ENCODE assay signal across 8 cellular contexts in genomic region chr19:1566392-1567115, GRCh38. TPM values are rescaled to one million over a fixed set of nuclear protein-coding genes. Genes with fewer than 3 reads are reported as not detected.
DNase-seq lines count a peak whose midpoint lies in the region; ATAC-seq, FAIRE-seq and TF ChIP-seq lines count a peak whose summit lies in the region.

No MANE protein-coding gene starts in this region.

- DNase-seq in HCEC 1CT (peak; percentile 74), PC-9 (peak in 1 of 2 experiments; percentile 70), endothelial cell of umbilical vein (ENCODE audit: low read depth, low spot score) (peak; percentile 81), ureter (ENCODE audit: low spot score) (peak; percentile 77), GM19239 (ENCODE audit: insufficient read length, low spot score) (no peak)

- H3K36me3 ChIP-seq in PC-9 (ENCODE audit: low read depth), result no peaks in the 10 kb centered on the region
- H3K36me3 ChIP-seq in endothelial cell of umbilical vein (ENCODE audit: control insufficient read depth in 2 of 2, extremely low read depth in 1 of 2, insufficient read depth in 2 of 2, low read length in 2 of 2), result peaks cover 3 to 4% of the 10 kb centered on the region in 2 experiments
- H3K36me3 ChIP-seq in mesodermal cell (ENCODE audit: control insufficient read depth, insufficient read depth, low read length), result peaks cover 41% of the 10 kb centered on the region

- peak overlapping the region; percentile 100 for H3K9ac ChIP-seq in endothelial cell of umbilical vein (replicated peaks; ENCODE audit: extremely low read depth, insufficient read depth, low read length)

- H2AFZ ChIP-seq in PC-9, result no peak overlapping the region
- no peak overlapping the region for H2AFZ ChIP-seq in endothelial cell of umbilical vein (ENCODE audit: low read depth, low read length)

- H3K79me2 ChIP-seq in PC-9 (ENCODE audit: low read depth) (0 out of 2 replicates have a peak, but pooled peaks cover 8% of the 10 kb centered on the region), endothelial cell of umbilical vein (ENCODE audit: control insufficient read depth, insufficient read depth, low read length) (peaks cover 55% of the 10 kb centered on the region)

- dilution Hi-C loops in endothelial cell of umbilical vein (cut with MboI; ENCODE audit: extremely low pct_ligation_motif_present, low sequenced_read_pairs), result no loop called here

- TF ChIP-seq POLR2A in endothelial cell of umbilical vein (IDR thresholded peaks at IDR 0.05; ENCODE audit: low read depth, low read length), result peak; percentile 96

- POLR2A ChIA-PET in PC-9 (lab: Charles Lee; ENCODE audit: unreplicated experiment) (interaction anchor here (0.6 kb wide), 1 partner anchor 466 kb away, joined by 3 read pairs; no protein-coding TSS in a partner anchor), endothelial cell of umbilical vein (lab: Charles Lee) (interaction anchor here (1.0 to 1.4 kb wide), 3 partner anchors 15 to 27 kb away, joined by 3 to 6 read pairs (median 4); no protein-coding TSS in a partner anchor)

- intact Hi-C loops in PC-9 (cut with micrococcal nuclease; ENCODE audit: unreplicated experiment) (no loop called here), endothelial cell of umbilical vein (cut with micrococcal nuclease) (loop anchor here (2.0 kb wide), 2 partner anchors 26 to 86 kb away; partner anchors contain the start of genes MBD3 and TCF3)

- no TSS peak for BruUV-seq in PC-9 (replicated peaks; lab: Mats Ljungman, UMichigan)
- TSS peak; percentile 87 for BruUV-seq in endothelial cell of umbilical vein (replicated peaks; lab: Mats Ljungman, UMichigan)

- no peak overlapping the region for H3K27ac ChIP-seq in PC-9
- H3K27ac ChIP-seq in endothelial cell of umbilical vein (ENCODE audit: insufficient read depth, low read depth, low read length), result peak overlapping the region; percentile 96
- peak overlapping the region; percentile 98 for H3K27ac ChIP-seq in mesodermal cell (ENCODE audit: low read depth, low read length, severe bottlenecking)

- CTCF ChIA-PET in PC-9 (lab: Charles Lee), result interaction anchor here (0.6 to 0.7 kb wide), 3 partner anchors 24 to 38 kb away, joined by 3 to 7 read pairs (median 3); no protein-coding TSS in a partner anchor
- CTCF ChIA-PET in endothelial cell of umbilical vein (lab: Charles Lee), result interaction anchor here (0.9 to 5.6 kb wide), 3 partner anchors 20 to 259 kb away, joined by 3 to 40 read pairs (median 4); no protein-coding TSS in a partner anchor

- TF ChIP-seq CTCF in PC-9 (conservative IDR thresholded peaks at IDR 0.05) (no peak), endothelial cell of umbilical vein (IDR thresholded peaks at IDR 0.05; ENCODE audit: extremely low read depth in 1 of 2, insufficient read depth in 1 of 2, low read depth in 1 of 2, low read length in 2 of 2) (no peak)

- ATAC-seq in HG03342 (IDR thresholded peaks at IDR 0.05; ENCODE audit: unreplicated experiment), result no peak
- no peak for ATAC-seq in HG03354 (IDR thresholded peaks at IDR 0.05; ENCODE audit: poor library complexity, severe bottlenecking, unreplicated experiment)

- 0% methylated on average over 26 to 27 of the region's 42 CpGs for WGBS in mesodermal cell (ENCODE audit: insufficient coverage in 2 of 2), 2 experiments

- H3K4me2 ChIP-seq in PC-9, result peak overlapping the region; percentile 73
- peak overlapping the region; percentile 83 for H3K4me2 ChIP-seq in endothelial cell of umbilical vein (ENCODE audit: insufficient read depth, low read length)

- H3K27me3 ChIP-seq in PC-9 (ENCODE audit: insufficient read depth, low read depth), result no peaks in the 10 kb centered on the region
- H3K27me3 ChIP-seq in endothelial cell of umbilical vein (ENCODE audit: control insufficient read depth in 2 of 2, insufficient read depth in 2 of 2, low read length in 2 of 2), result peaks cover 0 to 6% of the 10 kb centered on the region in 2 experiments

- H3K4me1 ChIP-seq in PC-9 (replicated peaks; ENCODE audit: insufficient read depth), result peaks cover 4% of the 10 kb centered on the region; the same call in 1 of the 2 replicates
- H3K4me1 ChIP-seq in endothelial cell of umbilical vein (ENCODE audit: control insufficient read depth, extremely low read depth, insufficient read depth, low read length), result peaks cover 8% of the 10 kb centered on the region
- H3K4me1 ChIP-seq in mesodermal cell (ENCODE audit: control insufficient read depth, insufficient read depth, low read length, poor library complexity, severe bottlenecking), result peaks cover 8% of the 10 kb centered on the region

- H4K20me1 ChIP-seq in PC-9 (ENCODE audit: insufficient read depth) (peaks cover 4% of the 10 kb centered on the region; the same call in 1 of the 2 replicates), endothelial cell of umbilical vein (replicated peaks; ENCODE audit: control insufficient read depth, extremely low read depth, insufficient read depth, low read length) (peaks cover 5% of the 10 kb centered on the region)

- H3K4me3 ChIP-seq in PC-9 (peak overlapping the region; percentile 55; the same call in 1 of the 2 replicates), endothelial cell of umbilical vein (replicated peaks in 1 of 3; ENCODE audit: insufficient read depth in 1 of 3, low read depth in 1 of 3, low read length in 3 of 3) (peak overlapping the region; percentile 81 to 99 (median 95)), mesodermal cell (ENCODE audit: extremely low read depth, insufficient read depth, low read length, poor library complexity, severe bottlenecking) (peak overlapping the region; percentile 76)

- H3K9me3 ChIP-seq in PC-9 (ENCODE audit: insufficient read depth, low read depth) (no peaks in the 10 kb centered on the region), endothelial cell of umbilical vein (replicated peaks; ENCODE audit: control insufficient read depth, insufficient read depth, low read length) (no peaks in the 10 kb centered on the region), mesodermal cell (ENCODE audit: control insufficient read depth, low read length) (no peaks in the 10 kb centered on the region)

- FAIRE-seq in endothelial cell of umbilical vein (lab: Jason Lieb, UNC), result peak; percentile 72
- no peak for FAIRE-seq in GM19239 (lab: Jason Lieb, UNC)

- H3K9me2 ChIP-seq in PC-9 (ENCODE audit: insufficient read depth), result no peaks in the 10 kb centered on the region

- H3K9me1 ChIP-seq in endothelial cell of umbilical vein (replicated peaks; ENCODE audit: control insufficient read depth, extremely low read depth, insufficient read depth, low read length), result no peaks in the 10 kb centered on the region

- peaks cover 5% of the 10 kb centered on the region; the same call in 1 of the 2 replicates for H3F3A ChIP-seq in PC-9 (ENCODE audit: insufficient read depth, low read depth)

RNA-seq across cellular contexts. Expression of gene MEX3D, which starts 1.6 kb away (rescaled TPM):
- total RNA-seq in PC-9 (2021), result 55.6 and 63.7 TPM in 2 replicates
- 96.7 and 98.5 TPM in 2 replicates for total RNA-seq in endothelial cell of umbilical vein
- polyA plus RNA-seq in endothelial cell of umbilical vein, result 30.0 and 45.7 TPM in 2 replicates
- polyA plus RNA-seq in endothelial cell of umbilical vein (2011; cell fraction: cytosol; rRNA removed), result 9.6 and 20.1 TPM in 2 replicates
- 7.9 and 8.8 TPM in 2 replicates for polyA plus RNA-seq in endothelial cell of umbilical vein (2011; cell fraction: nucleus; rRNA removed)
- 15.5 and 28.4 TPM in 2 replicates for polyA plus RNA-seq in endothelial cell of umbilical vein (2012)
- polyA minus RNA-seq in endothelial cell of umbilical vein, result 16.5 and 24.0 TPM in 2 replicates
- polyA minus RNA-seq in endothelial cell of umbilical vein (2011; cell fraction: cytosol; rRNA and poly(A)+ RNA removed), result 35.4 TPM
- 6.3 and 18.9 TPM in 2 replicates for polyA minus RNA-seq in endothelial cell of umbilical vein (2011; cell fraction: nucleus; rRNA and poly(A)+ RNA removed)
- 38.1 TPM for polyA plus RNA-seq in mesodermal cell (2013, experiment 1 of 2)
- polyA plus RNA-seq in mesodermal cell (2013, experiment 2 of 2), result 32.4 TPM
- total RNA-seq in ureter, result 21.7 TPM

RNA-seq across cellular contexts. Expression of gene MBD3, which starts 26.1 kb away (rescaled TPM):
- total RNA-seq in PC-9 (2021), result 129 and 143 TPM in 2 replicates
- total RNA-seq in endothelial cell of umbilical vein, result 120 and 121 TPM in 2 replicates
- 96.8 and 115 TPM in 2 replicates for polyA plus RNA-seq in endothelial cell of umbilical vein
- polyA plus RNA-seq in endothelial cell of umbilical vein (2011; cell fraction: cytosol; rRNA removed), result 51.3 and 79.1 TPM in 2 replicates
- 104 and 107 TPM in 2 replicates for polyA plus RNA-seq in endothelial cell of umbilical vein (2011; cell fraction: nucleus; rRNA removed)
- polyA plus RNA-seq in endothelial cell of umbilical vein (2012), result 58.1 and 61.5 TPM in 2 replicates
- polyA minus RNA-seq in endothelial cell of umbilical vein, result 53.4 and 63.3 TPM in 2 replicates
- polyA minus RNA-seq in endothelial cell of umbilical vein (2011; cell fraction: cytosol; rRNA and poly(A)+ RNA removed), result 88.7 TPM
- 34.2 and 42.2 TPM in 2 replicates for polyA minus RNA-seq in endothelial cell of umbilical vein (2011; cell fraction: nucleus; rRNA and poly(A)+ RNA removed)
- 44.5 TPM for polyA plus RNA-seq in mesodermal cell (2013, experiment 1 of 2)
- polyA plus RNA-seq in mesodermal cell (2013, experiment 2 of 2), result 38.1 TPM
- total RNA-seq in ureter, result 60.7 TPM

RNA-seq across cellular contexts. Expression of gene UQCR11, which starts 38.7 kb away (rescaled TPM):
- total RNA-seq in PC-9 (2021), result 196 and 275 TPM in 2 replicates
- total RNA-seq in endothelial cell of umbilical vein, result 210 and 223 TPM in 2 replicates
- polyA plus RNA-seq in endothelial cell of umbilical vein, result 165 and 262 TPM in 2 replicates
- 156 and 199 TPM in 2 replicates for polyA plus RNA-seq in endothelial cell of umbilical vein (2011; cell fraction: cytosol; rRNA removed)
- 42.6 and 62.7 TPM in 2 replicates for polyA plus RNA-seq in endothelial cell of umbilical vein (2011; cell fraction: nucleus; rRNA removed)
- polyA plus RNA-seq in endothelial cell of umbilical vein (2012), result 156 and 442 TPM in 2 replicates
- 22.1 and 26.8 TPM in 2 replicates for polyA minus RNA-seq in endothelial cell of umbilical vein
- 28.5 TPM for polyA minus RNA-seq in endothelial cell of umbilical vein (2011; cell fraction: cytosol; rRNA and poly(A)+ RNA removed)
- polyA minus RNA-seq in endothelial cell of umbilical vein (2011; cell fraction: nucleus; rRNA and poly(A)+ RNA removed), result 16.0 and 19.6 TPM in 2 replicates
- polyA plus RNA-seq in mesodermal cell (2013, experiment 1 of 2), result 229 TPM
- polyA plus RNA-seq in mesodermal cell (2013, experiment 2 of 2), result 200 TPM
- total RNA-seq in ureter, result 197 TPM

RNA-seq across cellular contexts. Expression of gene PLK5, which starts 42.7 kb away (rescaled TPM):
- not detected in 2 replicates for total RNA-seq in PC-9 (2021)
- total RNA-seq in endothelial cell of umbilical vein, result not detected in 2 replicates
- polyA plus RNA-seq in endothelial cell of umbilical vein, result not detected in 2 replicates
- polyA plus RNA-seq in endothelial cell of umbilical vein (2011; cell fraction: cytosol; rRNA removed), result not detected in 2 replicates
- polyA plus RNA-seq in endothelial cell of umbilical vein (2011; cell fraction: nucleus; rRNA removed), result 0.07 TPM in 1 of 2 replicates, not detected in the other
- 0.19 TPM in 1 of 2 replicates, not detected in the other for polyA plus RNA-seq in endothelial cell of umbilical vein (2012)
- not detected in 2 replicates for polyA minus RNA-seq in endothelial cell of umbilical vein
- polyA minus RNA-seq in endothelial cell of umbilical vein (2011; cell fraction: cytosol; rRNA and poly(A)+ RNA removed), result not detected
- not detected in 2 replicates for polyA minus RNA-seq in endothelial cell of umbilical vein (2011; cell fraction: nucleus; rRNA and poly(A)+ RNA removed)
- polyA plus RNA-seq in mesodermal cell (2013, experiment 1 of 2), result not detected
- not detected for polyA plus RNA-seq in mesodermal cell (2013, experiment 2 of 2)
- total RNA-seq in ureter, result not detected

RNA-seq across cellular contexts. Expression of gene ADAMTSL5, which starts 53.7 kb away (rescaled TPM):
- 13.6 and 14.6 TPM in 2 replicates for total RNA-seq in PC-9 (2021)
- total RNA-seq in endothelial cell of umbilical vein, result not detected in 2 replicates
- 0.07 TPM in 1 of 2 replicates, not detected in the other for polyA plus RNA-seq in endothelial cell of umbilical vein
- polyA plus RNA-seq in endothelial cell of umbilical vein (2011; cell fraction: cytosol; rRNA removed), result 0.01 TPM in 1 of 2 replicates, not detected in the other
- polyA plus RNA-seq in endothelial cell of umbilical vein (2011; cell fraction: nucleus; rRNA removed), result not detected in 2 replicates
- not detected in 2 replicates for polyA plus RNA-seq in endothelial cell of umbilical vein (2012)
- polyA minus RNA-seq in endothelial cell of umbilical vein, result 0.08 TPM in 1 of 2 replicates, not detected in the other
- polyA minus RNA-seq in endothelial cell of umbilical vein (2011; cell fraction: cytosol; rRNA and poly(A)+ RNA removed), result 21.5 TPM
- not detected in 2 replicates for polyA minus RNA-seq in endothelial cell of umbilical vein (2011; cell fraction: nucleus; rRNA and poly(A)+ RNA removed)
- 2.0 TPM for polyA plus RNA-seq in mesodermal cell (2013, experiment 1 of 2)
- polyA plus RNA-seq in mesodermal cell (2013, experiment 2 of 2), result 3.1 TPM
- total RNA-seq in ureter, result 12.5 TPM
